22 cellular contexts compared by ENCODE assay signal in the genomic region with DNA sequence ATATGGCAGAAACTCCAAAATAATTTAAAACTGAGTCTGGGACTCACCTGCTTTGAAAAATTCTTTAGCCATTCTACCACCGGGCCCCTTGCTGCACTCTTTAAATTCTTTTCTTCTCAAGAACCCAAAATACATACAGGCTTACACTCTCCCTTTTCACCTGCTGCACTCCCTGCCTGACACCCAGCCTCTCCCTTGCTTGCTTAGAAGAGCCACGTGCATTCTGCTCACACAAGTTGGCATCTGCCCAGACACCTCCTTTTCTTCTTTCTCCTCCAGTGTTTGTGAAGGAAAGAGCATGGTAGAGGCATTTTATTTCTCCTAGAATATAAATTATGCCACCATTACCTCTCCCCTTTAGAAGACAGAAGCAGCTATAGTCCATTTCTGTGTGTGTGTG. TPM values are rescaled to one million over a fixed set of nuclear protein-coding genes. Genes with fewer than 3 reads are reported as not detected.
"Had no signal": no experiment of that assay in that cellular context is flagged by ENCODE, and none has a peak within 500 bp of the region (broad histone marks: within the 10 kb centered on the region; RNA-seq: fewer than 3 reads in every experiment).

No MANE protein-coding gene starts in this region.

- H3K27ac Mint-ChIP-seq: activated CD8-positive, alpha-beta T cell treated with anti-CD3 and anti-CD28 coated beads, Interleukin-2, amount 10 ng/mL, durations not matched to agents 7 days and 5 days; activated naive CD8-positive, alpha-beta T cell; activated T-cell treated with anti-CD3 and anti-CD28 coated beads, Interleukin-2, amount 50 U/mL, for 72 hours; memory B cell; naive thymus-derived CD4-positive, alpha-beta T cell; stimulated activated memory B cell treated with anti-CD40 and anti-IgM and Interleukin-4, amounts not matched to agents 10 μg/mL and 1 μg/mL and 100 μg/mL, for 72 hours; WTC11 had no signal

- H3K9ac ChIP-seq: parathyroid adenoma had no signal

- H3K36me3 Mint-ChIP-seq: activated naive CD8-positive, alpha-beta T cell; memory B cell; naive thymus-derived CD4-positive, alpha-beta T cell; stimulated activated memory B cell treated with anti-CD40 and anti-IgM and Interleukin-4, amounts not matched to agents 10 μg/mL and 1 μg/mL and 100 μg/mL, for 72 hours; WTC11 had no signal

- H3K4me1 Mint-ChIP-seq: central memory CD8-positive, alpha-beta T cell; memory B cell; naive thymus-derived CD4-positive, alpha-beta T cell; stimulated activated memory B cell treated with anti-CD40 and anti-IgM and Interleukin-4, amounts not matched to agents 10 μg/mL and 1 μg/mL and 100 μg/mL, for 72 hours; WTC11 had no signal

- H3K36me3 ChIP-seq: brain microvascular endothelial cell, esophagus squamous epithelium, neutrophil had no signal

- H3K9me3 Mint-ChIP-seq: activated T-cell treated with anti-CD3 and anti-CD28 coated beads, Interleukin-2, amount 50 U/mL, for 72 hours; central memory CD8-positive, alpha-beta T cell; memory B cell; naive thymus-derived CD4-positive, alpha-beta T cell; stimulated activated memory B cell treated with anti-CD40 and anti-IgM and Interleukin-4, amounts not matched to agents 10 μg/mL and 1 μg/mL and 100 μg/mL, for 72 hours had no signal

- H3K27ac ChIP-seq: brain microvascular endothelial cell, esophagus squamous epithelium, neutrophil, parathyroid adenoma had no signal

- ATAC-seq: activated CD8-positive, alpha-beta T cell treated with anti-CD3 and anti-CD28 coated beads, Interleukin-2, amount 10 ng/mL, durations not matched to agents 7 days and 5 days; activated T-cell treated with anti-CD3 and anti-CD28 coated beads, Interleukin-2, amount 50 U/mL, for 72 hours; left ventricle myocardium superior; mucosa of descending colon; naive thymus-derived CD4-positive, alpha-beta T cell; stimulated activated memory B cell treated with anti-CD40 and anti-IgM and Interleukin-4, amounts not matched to agents 10 μg/mL and 1 μg/mL and 100 μg/mL, for 72 hours; WTC11 had no signal

- H3K9me3 ChIP-seq: esophagus squamous epithelium, mucosa of descending colon, neutrophil had no signal

- H3K27me3 ChIP-seq: brain microvascular endothelial cell, esophagus squamous epithelium had no signal

- H3K4me3 ChIP-seq: coronary artery, esophagus squamous epithelium, mucosa of descending colon had no signal

- H3K4me1 ChIP-seq: esophagus squamous epithelium, parathyroid adenoma had no signal

- H3K4me3 Mint-ChIP-seq: activated CD8-positive, alpha-beta T cell treated with anti-CD3 and anti-CD28 coated beads, Interleukin-2, amount 10 ng/mL, durations not matched to agents 7 days and 5 days; activated naive CD8-positive, alpha-beta T cell; activated T-cell treated with anti-CD3 and anti-CD28 coated beads, Interleukin-2, amount 50 U/mL, for 72 hours; central memory CD8-positive, alpha-beta T cell; memory B cell; stimulated activated memory B cell treated with anti-CD40 and anti-IgM and Interleukin-4, amounts not matched to agents 10 μg/mL and 1 μg/mL and 100 μg/mL, for 72 hours; WTC11 had no signal

- H3K79me2 ChIP-seq: parathyroid adenoma had no signal

- DNase-seq: activated CD4-positive, alpha-beta T cell treated with anti-CD3 and anti-CD28 coated beads for 48 hours; activated CD8-positive, alpha-beta memory T cell treated with anti-CD3 and anti-CD28 coated beads, Interleukin-2, amount 50 U/mL, for 48 hours; activated CD8-positive, alpha-beta T cell treated with anti-CD3 and anti-CD28 coated beads, Interleukin-2, amount 10 ng/mL, durations not matched to agents 7 days and 5 days; activated gamma-delta T cell treated with Interleukin-2 at 50 U/mL for 16 hours; activated T-cell treated with anti-CD3 and anti-CD28 coated beads, Interleukin-2, amount 50 U/mL, for 72 hours; brain microvascular endothelial cell; effector CD4-positive, alpha-beta T cell; esophagus squamous epithelium; hippocampal formation; left ventricle myocardium superior; mucosa of descending colon; naive thymus-derived CD4-positive, alpha-beta T cell; retina had no signal

- H2AFZ ChIP-seq: parathyroid adenoma had no signal

RNA-seq across cellular contexts. Expression of gene FBP1, which starts 48.1 kb away (rescaled TPM):
- total RNA-seq: fibroblast of villous mesenchyme had no signal
